ENCODE assay signal across 8 cellular contexts in the genomic region with DNA sequence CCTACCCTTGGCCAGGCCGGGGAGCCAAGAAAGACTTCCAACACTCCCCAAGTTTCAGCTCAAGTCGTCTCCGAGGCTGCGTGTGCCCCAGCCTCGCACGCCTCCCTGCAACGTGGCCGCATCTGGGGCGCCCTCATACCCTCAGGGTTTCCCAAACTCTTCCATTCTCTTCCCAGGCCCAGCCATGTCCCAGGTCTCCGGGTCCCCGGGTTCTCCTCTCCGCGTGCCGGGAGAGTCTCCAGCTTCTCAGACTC. TPM values are rescaled to one million over a fixed set of nuclear protein-coding genes. Genes with fewer than 3 reads are reported as not detected.
A peak's percentile ranks its signal among the peaks of the same experiment; 100 is the strongest.
DNase-seq lines count a peak whose midpoint lies in the region; ATAC-seq, FAIRE-seq and TF ChIP-seq lines count a peak whose summit lies in the region.

No MANE protein-coding gene starts in this region.

- no peak overlapping the region for H3K27ac ChIP-seq in AG04450 (ENCODE audit: low read depth, low read length)
- H3K27ac ChIP-seq in GM12878 (ENCODE audit: control insufficient read depth, insufficient read depth): peak overlapping the region; percentile 57
- H3K27ac ChIP-seq in mesodermal cell (ENCODE audit: low read depth, low read length, severe bottlenecking): peak overlapping the region; percentile 45

- H3K4me1 ChIP-seq in GM12878 (ENCODE audit: control insufficient read depth, insufficient read depth, low read length): no peaks in the 10 kb centered on the region
- peaks cover 9% of the 10 kb centered on the region for H3K4me1 ChIP-seq in mesodermal cell (ENCODE audit: control insufficient read depth, insufficient read depth, low read length, poor library complexity, severe bottlenecking)

- H2AFZ ChIP-seq in GM12878 (ENCODE audit: control insufficient read depth, low read depth, low read length): peak overlapping the region; percentile 45

- peak overlapping the region; percentile 82 for H3K9ac ChIP-seq in GM12878 (ENCODE audit: control insufficient read depth, insufficient read depth, low read length)

- POLR2A ChIA-PET in AG04450 (lab: Yijun Ruan, JAX) (no interaction called here), GM12878 (lab: Charles Lee) (interaction anchor here (0.8 to 1.2 kb wide), 3 partner anchors 10 to 37 kb away, joined by 3 to 4 read pairs (median 3); no protein-coding TSS in a partner anchor)

- intact Hi-C loops in GM12878 (cut with micrococcal nuclease; ENCODE audit: unreplicated experiment): loop anchor here (1.0 to 5.0 kb wide), 3 partner anchors 35 to 194 kb away; no protein-coding TSS in a partner anchor

- H4K20me1 ChIP-seq in GM12878 (ENCODE audit: control insufficient read depth, insufficient read depth): no peaks in the 10 kb centered on the region

- no peak for TF ChIP-seq EP300 in GM12878 (IDR thresholded peaks at IDR 0.05; ENCODE audit: borderline replicate concordance in 1 of 2, control insufficient read depth in 1 of 2, low read depth in 2 of 2, low read length in 2 of 2)

- H3K27me3 ChIP-seq in AG04450 (ENCODE audit: control insufficient read depth, insufficient read depth, low read length): peaks cover 4% of the 10 kb centered on the region
- H3K27me3 ChIP-seq in GM12878 (replicated peaks in 1 of 2; ENCODE audit: control insufficient read depth in 2 of 2, insufficient read depth in 2 of 2, low read length in 1 of 2): no peaks in the 10 kb centered on the region

- DNase-seq in AG04450 (ENCODE audit: low read depth, low spot score) (no peak), GM12878 (ENCODE audit: low read depth, low spot score) (no peak), NCI-H526 treated with DMSO at 0.1 percent for 48 hours (lab: John Stamatoyannopoulos, UW) (no peak), GM19240 (ENCODE audit: insufficient read length, low spot score) (no peak), HK-2 (ENCODE audit: unreplicated experiment) (no peak)

- peak overlapping the region; percentile 75 for H3K4me2 ChIP-seq in GM12878 (ENCODE audit: control insufficient read depth, insufficient read depth)

- in situ Hi-C loops in GM12878 (cut with MboI): no loop called here

- peaks cover 47% of the 10 kb centered on the region for H3K79me2 ChIP-seq in GM12878 (ENCODE audit: control insufficient read depth, insufficient read depth, low read length)

- SMC1A ChIA-PET in GM12878 (lab: Charles Lee; ENCODE audit: uncharacterized antibody, unreplicated experiment): interaction anchor here (1.1 to 1.5 kb wide), 3 partner anchors 35 to 195 kb away, joined by 3 to 5 read pairs (median 3); no protein-coding TSS in a partner anchor

- FAIRE-seq in GM12878 (lab: Jason Lieb, UNC): no peak

- peak overlapping the region; percentile 43 for H3K4me3 ChIP-seq in AG04450 (ENCODE audit: low read depth, low read length)
- peak overlapping the region; percentile 71 for H3K4me3 ChIP-seq in GM12878
- H3K4me3 ChIP-seq in mesodermal cell (ENCODE audit: extremely low read depth, insufficient read depth, low read length, poor library complexity, severe bottlenecking): peak overlapping the region; percentile 70

- CTCF ChIA-PET in AG04450 (lab: Charles Lee): no interaction called here
- CTCF ChIA-PET in GM12878 (lab: Yijun Ruan, JAX): interaction anchor here (1.0 to 2.6 kb wide), 5 partner anchors 36 to 196 kb away, joined by 3 to 14 read pairs (median 3); a partner anchor contains a TSS

- 30% methylated on average over 14 of the region's 14 CpGs for whole genome bisulfite sequencing in GM12878 (ENCODE audit: insufficient coverage, insufficient replicate concordance, low lambda C conversion rate, missing lambda C conversion rate)
- WGBS in mesodermal cell (ENCODE audit: insufficient coverage in 2 of 2), 2 experiments: 0% methylated on average over 8 to 13 of the region's 14 CpGs

- H3K36me3 ChIP-seq in GM12878 (ENCODE audit: control insufficient read depth in 2 of 2, insufficient read depth in 2 of 2, low read length in 1 of 2): no peaks in the 10 kb centered on the region
- no peaks in the 10 kb centered on the region for H3K36me3 ChIP-seq in mesodermal cell (ENCODE audit: control insufficient read depth, insufficient read depth, low read length)

- no peak for TF ChIP-seq CTCF in AG04450 (IDR thresholded peaks at IDR 0.05; ENCODE audit: low read depth, low read length)
- no peak for TF ChIP-seq CTCF in GM12878 (IDR thresholded peaks at IDR 0.05 in 2 of 3, conservative IDR thresholded peaks at IDR 0.05 in 1 of 3; ENCODE audit: control insufficient read depth in 2 of 3, extremely low read depth in 1 of 3, insufficient read depth in 1 of 3, low read depth in 3 of 3, low read length in 3 of 3)

- BruUV-seq in GM12878 (replicated peaks; lab: Mats Ljungman, UMichigan): no TSS peak

- no peak for TF ChIP-seq RAD21 in GM12878 (IDR thresholded peaks at IDR 0.05; ENCODE audit: insufficient read depth, low read depth, low read length)

- ATAC-seq in GM19043 (IDR thresholded peaks at IDR 0.05; ENCODE audit: low read depth, unreplicated experiment) (peak; percentile 11), HG03196 (IDR thresholded peaks at IDR 0.05; ENCODE audit: unreplicated experiment) (peak; percentile 22), GM12878 (peak; percentile 11)

- no peak for TF ChIP-seq POLR2A in GM12878 (IDR thresholded peaks at IDR 0.05; ENCODE audit: low read depth, low read length)

- H3K9me3 ChIP-seq in AG04450 (ENCODE audit: control insufficient read depth, insufficient read depth, low read length) (no peaks in the 10 kb centered on the region; the same call in 1 of the 2 replicates), GM12878 (replicated peaks; ENCODE audit: control insufficient read depth, insufficient read depth, low read length) (no peaks in the 10 kb centered on the region), mesodermal cell (ENCODE audit: control insufficient read depth, low read length) (no peaks in the 10 kb centered on the region)

- RAD21 ChIA-PET in GM12878 (lab: Charles Lee; ENCODE audit: unreplicated experiment): interaction anchor here (0.6 to 1.5 kb wide), 3 partner anchors 48 to 197 kb away, joined by 3 to 4 read pairs (median 3); no protein-coding TSS in a partner anchor

TF ChIP-seq in GM12878, 131 proteins besides CTCF, POLR2A, EP300 and RAD21:
- TF ChIP-seq RB1 (IDR thresholded peaks at IDR 0.05; ENCODE audit: borderline replicate concordance): 0 out of 2 replicates have a peak, but pooled peaks have one; percentile 8
- TF ChIP-seq, protein P1, sequence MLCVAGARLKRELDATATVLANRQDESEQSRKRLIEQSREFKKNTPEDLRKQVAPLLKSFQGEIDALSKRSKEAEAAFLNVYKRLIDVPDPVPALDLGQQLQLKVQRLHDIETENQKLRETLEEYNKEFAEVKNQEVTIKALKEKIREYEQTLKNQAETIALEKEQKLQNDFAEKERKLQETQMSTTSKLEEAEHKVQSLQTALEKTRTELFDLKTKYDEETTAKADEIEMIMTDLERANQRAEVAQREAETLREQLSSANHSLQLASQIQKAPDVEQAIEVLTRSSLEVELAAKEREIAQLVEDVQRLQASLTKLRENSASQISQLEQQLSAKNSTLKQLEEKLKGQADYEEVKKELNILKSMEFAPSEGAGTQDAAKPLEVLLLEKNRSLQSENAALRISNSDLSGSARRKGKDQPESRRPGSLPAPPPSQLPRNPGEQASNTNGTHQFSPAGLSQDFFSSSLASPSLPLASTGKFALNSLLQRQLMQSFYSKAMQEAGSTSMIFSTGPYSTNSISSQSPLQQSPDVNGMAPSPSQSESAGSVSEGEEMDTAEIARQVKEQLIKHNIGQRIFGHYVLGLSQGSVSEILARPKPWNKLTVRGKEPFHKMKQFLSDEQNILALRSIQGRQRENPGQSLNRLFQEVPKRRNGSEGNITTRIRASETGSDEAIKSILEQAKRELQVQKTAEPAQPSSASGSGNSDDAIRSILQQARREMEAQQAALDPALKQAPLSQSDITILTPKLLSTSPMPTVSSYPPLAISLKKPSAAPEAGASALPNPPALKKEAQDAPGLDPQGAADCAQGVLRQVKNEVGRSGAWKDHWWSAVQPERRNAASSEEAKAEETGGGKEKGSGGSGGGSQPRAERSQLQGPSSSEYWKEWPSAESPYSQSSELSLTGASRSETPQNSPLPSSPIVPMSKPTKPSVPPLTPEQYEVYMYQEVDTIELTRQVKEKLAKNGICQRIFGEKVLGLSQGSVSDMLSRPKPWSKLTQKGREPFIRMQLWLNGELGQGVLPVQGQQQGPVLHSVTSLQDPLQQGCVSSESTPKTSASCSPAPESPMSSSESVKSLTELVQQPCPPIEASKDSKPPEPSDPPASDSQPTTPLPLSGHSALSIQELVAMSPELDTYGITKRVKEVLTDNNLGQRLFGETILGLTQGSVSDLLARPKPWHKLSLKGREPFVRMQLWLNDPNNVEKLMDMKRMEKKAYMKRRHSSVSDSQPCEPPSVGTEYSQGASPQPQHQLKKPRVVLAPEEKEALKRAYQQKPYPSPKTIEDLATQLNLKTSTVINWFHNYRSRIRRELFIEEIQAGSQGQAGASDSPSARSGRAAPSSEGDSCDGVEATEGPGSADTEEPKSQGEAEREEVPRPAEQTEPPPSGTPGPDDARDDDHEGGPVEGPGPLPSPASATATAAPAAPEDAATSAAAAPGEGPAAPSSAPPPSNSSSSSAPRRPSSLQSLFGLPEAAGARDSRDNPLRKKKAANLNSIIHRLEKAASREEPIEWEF (IDR thresholded peaks at IDR 0.05; ENCODE audit: insufficient replicate concordance, low read depth, low read length): no peak

RNA-seq across cellular contexts. Expression of a gene that starts 0.3 kb away (rescaled TPM):
- polyA plus RNA-seq in AG04450 (2011; rRNA removed) (0.25 and 0.61 TPM in 2 replicates), GM12878 (2011; rRNA removed) (60.8 and 97.1 TPM in 2 replicates), GM12878 (2014; fragmentation: Illumina TruSeq; extraction: Trizol) (70.5 and 98.6 TPM in 2 replicates), GM12878 (2014; fragmentation: Nextera tagmentation; extraction: Ambion mirVana) (10 to 100 TPM; 30.4 to 34.9 TPM), GM12878 (2014; rRNA removed) (35.4 and 40.2 TPM in 2 replicates), GM12878 (2016; fragmentation: Nextera tagmentation; extraction: Ambion mirVana) (10 to 100 TPM; 60.7 to 67.0 TPM)
- 0.13 and 0.14 TPM in 2 replicates for polyA minus RNA-seq in AG04450 (2011; rRNA and poly(A)+ RNA removed)
- 31.9 and 34.4 TPM in 2 replicates for total RNA-seq in GM12878 (2013; cell fraction: nucleolus; rRNA removed)
- total RNA-seq in GM12878 (2014; rRNA removed) (57.0 and 75.4 TPM in 2 replicates), GM12878 (2014; rRNA removed; fragmentation: Illumina TruSeq; extraction: Trizol) (76.9 and 78.6 TPM in 2 replicates), GM12878 (2021) (53.0 and 56.9 TPM in 2 replicates)
- polyA plus RNA-seq in GM12878 (2011; ENCODE audit: low read depth): 18.8 TPM
- polyA plus RNA-seq in GM12878 (2011; cell fraction: cytosol; rRNA removed): 16.4 and 16.9 TPM in 2 replicates
- polyA plus RNA-seq in GM12878 (2011; cell fraction: nucleus; rRNA removed): 29.4 and 31.0 TPM in 2 replicates
- polyA plus RNA-seq in GM12878 (2012): 35.1 and 41.6 TPM in 2 replicates
- polyA minus RNA-seq in GM12878 (2011; rRNA and poly(A)+ RNA removed): 24.9 and 29.9 TPM in 2 replicates
- polyA minus RNA-seq in GM12878 (2011; cell fraction: cytosol; rRNA and poly(A)+ RNA removed): 19.5 and 20.8 TPM in 2 replicates
- polyA minus RNA-seq in GM12878 (2011; cell fraction: nucleus; rRNA and poly(A)+ RNA removed): 8.2 and 10.0 TPM in 2 replicates
- 64.3 TPM for polyA plus RNA-seq in mesodermal cell (2013, experiment 1 of 2)
- polyA plus RNA-seq in mesodermal cell (2013, experiment 2 of 2): 71.6 TPM

Comparison
In these comparisons a context has a peak if more than half of its experiments do, and no peak if none do; other contexts are left out.
1. RNA of a gene that starts 0.3 kb away (polyA plus RNA-seq): 16.4 to 98.6 TPM in GM12878; 0.25 to 0.61 TPM in AG04450; every median in the first group is over 10 times any median in the second.
2. Peak in every context shown above with its lines, with median percentiles within 50 percentile points of each other: H3K4me3 ChIP-seq and ATAC-seq.